26 cellular contexts compared by ENCODE assay signal in the genomic region with DNA sequence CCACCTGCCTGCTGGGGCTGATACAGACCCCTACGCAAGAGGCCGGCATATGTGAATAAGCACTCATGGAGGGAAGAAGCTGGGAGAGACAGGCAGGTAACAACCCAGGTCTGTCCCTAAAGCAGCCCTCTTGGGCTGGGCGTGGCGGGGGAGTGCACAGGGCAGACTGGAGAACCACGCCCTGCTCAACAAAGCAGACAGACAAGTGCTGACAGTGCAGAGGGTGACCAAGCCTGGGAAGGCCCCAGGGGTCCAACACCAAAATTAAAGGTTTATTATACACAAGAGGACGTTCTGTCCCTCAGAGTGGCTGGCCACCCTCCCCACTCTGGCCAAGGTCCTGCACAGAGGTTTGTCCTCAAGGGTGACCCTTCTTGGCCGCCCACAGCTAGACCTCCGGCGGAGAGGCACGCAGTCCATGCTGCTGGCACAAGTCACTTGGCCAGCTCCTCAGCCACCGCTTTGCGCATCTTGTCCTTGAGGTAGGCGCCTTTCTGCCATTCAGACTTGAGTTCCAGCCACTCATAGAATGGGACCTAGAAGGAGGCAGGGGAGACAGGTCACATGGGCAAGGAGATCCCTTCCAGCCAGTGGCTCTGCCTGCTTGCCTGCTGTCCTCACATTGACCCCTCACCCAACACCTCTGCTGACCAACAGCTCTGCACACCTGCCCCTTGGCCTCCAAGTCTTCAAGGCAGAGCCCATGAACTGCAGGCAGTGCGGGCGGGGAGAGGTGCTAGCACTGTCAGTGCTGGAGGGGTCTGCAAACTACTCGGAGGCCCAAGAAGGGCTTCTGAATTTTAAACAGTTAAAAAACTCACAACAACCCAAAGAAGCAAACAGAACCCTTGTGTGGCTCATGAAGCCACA. TPM values are rescaled to one million over a fixed set of nuclear protein-coding genes. Genes with fewer than 3 reads are reported as not detected.
DNase-seq lines count a peak whose midpoint lies in the region; FAIRE-seq and TF ChIP-seq lines count a peak whose summit lies in the region.
"Had no signal": no experiment of that assay in that cellular context is flagged by ENCODE, and none has a peak within 500 bp of the region (broad histone marks: within the 10 kb centered on the region; RNA-seq: fewer than 3 reads in every experiment).

No MANE protein-coding gene starts in this region.

- FAIRE-seq in H1 (lab: Jason Lieb, UNC) = no peak
- FAIRE-seq: TTC549 had no signal

- no peaks in the 10 kb centered on the region for H3K27me3 ChIP-seq in H1 (replicated peaks in 1 of 4; ENCODE audit: control insufficient read depth in 3 of 4, extremely low read depth in 1 of 4, insufficient read depth in 3 of 4, low read length in 3 of 4)
- H3K27me3 ChIP-seq: left lung, ovary, stomach, tibial artery had no signal

- H2BK15ac ChIP-seq in H1 (ENCODE audit: low read length) = no peak overlapping the region

- peaks cover 42 to 63% (median 56%) of the 10 kb centered on the region in 4 experiments for H3K36me3 ChIP-seq in H1 (ENCODE audit: control insufficient read depth in 2 of 4, insufficient read depth in 4 of 4, low read length in 3 of 4)
- H3K36me3 ChIP-seq: ovary had no signal

- POLR2A ChIA-PET in H1 (lab: Charles Lee; ENCODE audit: partially characterized antibody) = interaction anchor here (1.0 to 3.1 kb wide), 11 partner anchors 8 to 122 kb away, joined by 3 to 30 read pairs (median 4); partner anchors contain the start of genes NACAD and TBRG4

- DNase-seq in Calu3 (no peak), H1 (ENCODE audit: low read depth in 1 of 2, low spot score in 2 of 2) (no peak), nephron progenitor cell (no peak), NCI-H187 (lab: John Stamatoyannopoulos, UW) (no peak), NCI-H446 treated with DMSO at 0.1 percent for 48 hours (lab: John Stamatoyannopoulos, UW) (no peak)
- DNase-seq in NK-92 treated with Interleukin-12 subunit alpha and Interleukin-12 subunit beta, amount 100 ng/mL, for 24 hours (lab: John Stamatoyannopoulos, UW) = no peak
- DNase-seq: CD4-positive, alpha-beta T cell; DMS 273 treated with DMSO at 0.1 percent for 48 hours; foreskin fibroblast; left lung; midbrain; natural killer cell; NCI-H1092; NCI-H1930; NCI-H226; ovary; stimulated activated CD4-positive, alpha-beta T cell treated with anti-CD3 and anti-CD28 coated beads, Interleukin-12 subunit alpha, Interleukin-12 subunit beta, amount 100 ng/mL, for 4 hours; stimulated activated CD4-positive, alpha-beta T cell treated with anti-CD3 and anti-CD28 coated beads, Interleukin-4, amount 100 ng/mL, for 4 hours; stomach; T-helper 1 cell had no signal

- no peak overlapping the region for H2AK5ac ChIP-seq in H1 (ENCODE audit: low read depth, low read length)

- H3K14ac ChIP-seq in H1 (ENCODE audit: insufficient read length) = no peak overlapping the region

- no peak overlapping the region for H2AFZ ChIP-seq in H1 (ENCODE audit: low read length)

- H3K36me3 Mint-ChIP-seq in Calu3 (ENCODE audit: insufficient read depth, unreplicated experiment) (peaks cover 50% of the 10 kb centered on the region), nephron progenitor cell (ENCODE audit: low read depth) (peaks cover 12% of the 10 kb centered on the region)
- H3K36me3 Mint-ChIP-seq: natural killer cell had no signal

- no peaks in the 10 kb centered on the region for H3K9me3 ChIP-seq in H1 (ENCODE audit: insufficient read depth in 2 of 2, low read depth in 1 of 2, low read length in 1 of 2)
- H3K9me3 ChIP-seq: left lung, ovary, tibial artery had no signal

- no peaks in the 10 kb centered on the region for H3K27me3 Mint-ChIP-seq in Calu3 (ENCODE audit: unreplicated experiment)
- H3K27me3 Mint-ChIP-seq in nephron progenitor cell (ENCODE audit: low read depth, poor library complexity) = no peaks in the 10 kb centered on the region
- H3K27me3 Mint-ChIP-seq: CD4-positive, alpha-beta T cell had no signal

- H2BK120ac ChIP-seq in H1 (replicated peaks; ENCODE audit: low read depth, low read length) = no peak overlapping the region

- no peaks in the 10 kb centered on the region for H3K4me1 ChIP-seq in H1 (replicated peaks in 1 of 4; ENCODE audit: control insufficient read depth in 3 of 4, insufficient read depth in 4 of 4, low read length in 3 of 4)
- H3K4me1 ChIP-seq: left lung, stomach, tibial artery had no signal

- CTCF ChIA-PET in Calu3 (lab: Charles Lee) = no interaction called here
- CTCF ChIA-PET in H1 (lab: Charles Lee; ENCODE audit: partially characterized antibody) = interaction anchor here (1.1 to 2.7 kb wide), 5 partner anchors 14 to 243 kb away, joined by 3 to 10 read pairs (median 3); no protein-coding TSS in a partner anchor

- no peaks in the 10 kb centered on the region for H3K4me1 Mint-ChIP-seq in Calu3 (ENCODE audit: low read depth, unreplicated experiment)
- no peaks in the 10 kb centered on the region for H3K4me1 Mint-ChIP-seq in nephron progenitor cell
- H3K4me1 Mint-ChIP-seq: natural killer cell had no signal

- no peak for TF ChIP-seq EP300 in H1 (IDR thresholded peaks at IDR 0.05; ENCODE audit: borderline replicate concordance in 1 of 2, low read depth in 2 of 2, low read length in 2 of 2)

- TF ChIP-seq CTCF in 22Rv1 (IDR thresholded peaks at IDR 0.05) (no peak), Calu3 (IDR thresholded peaks at IDR 0.05; ENCODE audit: unreplicated experiment) (no peak), H1 (IDR thresholded peaks at IDR 0.05; ENCODE audit: control extremely low read depth in 1 of 3, insufficient read depth in 1 of 3, low read depth in 1 of 3, low read length in 3 of 3) (no peak), nephron progenitor cell (IDR thresholded peaks at IDR 0.05) (no peak)

- no peak overlapping the region for H3K4me3 ChIP-seq in H1 (ENCODE audit: extremely low read depth in 1 of 4, insufficient read depth in 2 of 4, low read depth in 3 of 4, low read length in 4 of 4)
- H3K4me3 ChIP-seq: left lung, ovary, stomach, tibial artery had no signal

- intact Hi-C loops in Calu3 (cut with micrococcal nuclease; ENCODE audit: unreplicated experiment) = no loop called here

- 96% methylated on average over 15 of the region's 16 CpGs; no CpG with 5 or more reads in 1 of the 2 experiments for WGBS in H1 (ENCODE audit: extremely low coverage in 1 of 2, insufficient coverage in 1 of 2, insufficient read length in 1 of 2, insufficient replicate concordance in 2 of 2, low coverage in 1 of 2, low lambda C conversion rate in 2 of 2, missing lambda C conversion rate in 1 of 2), 2 experiments

- no peak overlapping the region for H3K23ac ChIP-seq in H1 (ENCODE audit: insufficient read length)

- H3K27ac ChIP-seq in 22Rv1 = peak overlapping the region; percentile 30; the same call in 1 of the 2 replicates
- no peak overlapping the region for H3K27ac ChIP-seq in H1 (ENCODE audit: low read depth, low read length)
- H3K27ac ChIP-seq: left lung, ovary, stomach, tibial artery had no signal

- H2BK12ac ChIP-seq in H1 (ENCODE audit: low read depth, low read length) = no peak overlapping the region

- no peak overlapping the region for H3K4me2 ChIP-seq in H1 (ENCODE audit: insufficient read depth in 1 of 2, low read depth in 2 of 2, low read length in 2 of 2)

- H2BK5ac ChIP-seq in H1 (ENCODE audit: low read depth, low read length) = no peak overlapping the region

- no peak for TF ChIP-seq POLR2A in H1 (IDR thresholded peaks at IDR 0.05; ENCODE audit: control extremely low read depth in 1 of 2, low read depth in 2 of 2, low read length in 2 of 2)

- no peak overlapping the region for H3K4ac ChIP-seq in H1 (replicated peaks; ENCODE audit: insufficient read length, low read depth, low read length)

- no peaks in the 10 kb centered on the region for H3K79me2 ChIP-seq in H1 (ENCODE audit: control insufficient read depth in 1 of 2, insufficient read depth in 2 of 2, low read length in 2 of 2)

- no peak overlapping the region for H4K5ac ChIP-seq in H1 (ENCODE audit: insufficient read length, low read depth, low read length)

- no peak overlapping the region for H3K56ac ChIP-seq in H1 (replicated peaks; ENCODE audit: insufficient read length, low read depth, low read length)

- H3K23me2 ChIP-seq in H1 (ENCODE audit: low read depth, low read length) = no peaks in the 10 kb centered on the region

- no peak overlapping the region for H4K91ac ChIP-seq in H1 (replicated peaks; ENCODE audit: insufficient read length, low read length)

- no peak overlapping the region for H2BK20ac ChIP-seq in H1 (ENCODE audit: low read length)

- H3K4me3 Mint-ChIP-seq in Calu3 (ENCODE audit: low read depth, unreplicated experiment) (no peak overlapping the region), nephron progenitor cell (no peak overlapping the region)
- H3K4me3 Mint-ChIP-seq: CD4-positive, alpha-beta T cell; natural killer cell had no signal

- H3K9me3 Mint-ChIP-seq in Calu3 (ENCODE audit: low read depth, unreplicated experiment) (no peaks in the 10 kb centered on the region), nephron progenitor cell (no peaks in the 10 kb centered on the region)
- H3K9me3 Mint-ChIP-seq: CD4-positive, alpha-beta T cell; natural killer cell had no signal

- peaks cover 10 to 38% of the 10 kb centered on the region in 2 experiments for H4K20me1 ChIP-seq in H1 (replicated peaks in 1 of 2; ENCODE audit: control insufficient read depth in 1 of 2, insufficient read depth in 2 of 2, low read length in 2 of 2)

- H3K9ac ChIP-seq in H1 (replicated peaks in 1 of 4; ENCODE audit: extremely low read depth in 1 of 4, low read depth in 3 of 4, low read length in 3 of 4) = no peak overlapping the region; a peak in 1 of 7 replicates

- H3K18ac ChIP-seq in H1 (ENCODE audit: extremely low read depth, low read length) = no peak overlapping the region

- H3K79me1 ChIP-seq in H1 (ENCODE audit: low read depth, low read length) = no peaks in the 10 kb centered on the region; the same call in 1 of the 2 replicates

- TF ChIP-seq RAD21 in H1 (IDR thresholded peaks at IDR 0.05 in 1 of 2, conservative IDR thresholded peaks at IDR 0.05 in 1 of 2; ENCODE audit: low read depth in 2 of 2, low read length in 2 of 2) = no peak

- no TSS peak for BruUV-seq in Calu3 (replicated peaks; lab: Mats Ljungman, UMichigan)

- H3K27ac Mint-ChIP-seq in Calu3 (ENCODE audit: unreplicated experiment) = peak overlapping the region; percentile 11
- peak overlapping the region; percentile 44 for H3K27ac Mint-ChIP-seq in nephron progenitor cell
- H3K27ac Mint-ChIP-seq: CD4-positive, alpha-beta T cell had no signal

- no peak overlapping the region for H4K8ac ChIP-seq in H1 (ENCODE audit: extremely low read depth, insufficient read depth, low read length)

RNA-seq across cellular contexts. Expression of gene NACAD, which starts 11.4 kb away (rescaled TPM):
- total RNA-seq in Calu3 (2022) = 0.90 and 1.0 TPM in 2 replicates
- 6.0 and 6.4 TPM in 2 replicates for total RNA-seq in H1 (2021; fragmentation: NEBNext Ultra II Directional; extraction: Animal tissue kit (Norgen Biotek cat#: 25700))
- 1.3 and 2.7 TPM in 2 replicates for polyA plus RNA-seq in H1 (2011; rRNA removed)
- 0.89 TPM for polyA plus RNA-seq in H1 (2011; cell fraction: cytosol; rRNA removed)
- polyA plus RNA-seq in H1 (2011; cell fraction: nucleus; rRNA removed) = 2.7 TPM
- 3.6 to 5.1 TPM (median 4.4 TPM) in 4 replicates for polyA plus RNA-seq in H1 (2012, experiment 1 of 2)
- 3.1 TPM for polyA plus RNA-seq in H1 (2012, experiment 2 of 2)
- polyA plus RNA-seq in H1 (2013, experiment 1 of 2) = 3.0 TPM
- polyA plus RNA-seq in H1 (2013, experiment 2 of 2) = 2.9 TPM
- polyA minus RNA-seq in H1 (2011; rRNA and poly(A)+ RNA removed) = 1.0 and 1.1 TPM in 2 replicates
- polyA minus RNA-seq in H1 (2011; cell fraction: cytosol; rRNA and poly(A)+ RNA removed) = 3.6 TPM
- polyA minus RNA-seq in H1 (2011; cell fraction: nucleus; rRNA and poly(A)+ RNA removed) = 4.6 TPM

RNA-seq across cellular contexts. Expression of gene TBRG4, which starts 11.4 kb away (rescaled TPM):
- 191 and 199 TPM in 2 replicates for total RNA-seq in Calu3 (2022)
- total RNA-seq in H1 (2021; fragmentation: NEBNext Ultra II Directional; extraction: Animal tissue kit (Norgen Biotek cat#: 25700)) = 137 and 146 TPM in 2 replicates
- 110 and 134 TPM in 2 replicates for polyA plus RNA-seq in H1 (2011; rRNA removed)
- polyA plus RNA-seq in H1 (2011; cell fraction: cytosol; rRNA removed) = 139 TPM
- 303 TPM for polyA plus RNA-seq in H1 (2011; cell fraction: nucleus; rRNA removed)
- polyA plus RNA-seq in H1 (2012, experiment 1 of 2) = 89.0 to 132 TPM (median 112 TPM) in 4 replicates
- 202 TPM for polyA plus RNA-seq in H1 (2012, experiment 2 of 2)
- polyA plus RNA-seq in H1 (2013, experiment 1 of 2) = 91.1 TPM
- polyA plus RNA-seq in H1 (2013, experiment 2 of 2) = 79.7 TPM
- 256 and 274 TPM in 2 replicates for polyA minus RNA-seq in H1 (2011; rRNA and poly(A)+ RNA removed)
- 109 TPM for polyA minus RNA-seq in H1 (2011; cell fraction: cytosol; rRNA and poly(A)+ RNA removed)
- 302 TPM for polyA minus RNA-seq in H1 (2011; cell fraction: nucleus; rRNA and poly(A)+ RNA removed)

RNA-seq across cellular contexts. Expression of gene RAMP3, which starts 57.5 kb away (rescaled TPM):
- total RNA-seq in Calu3 (2022) = not detected in 2 replicates
- total RNA-seq in H1 (2021; fragmentation: NEBNext Ultra II Directional; extraction: Animal tissue kit (Norgen Biotek cat#: 25700)) = 0.88 and 0.92 TPM in 2 replicates
- polyA plus RNA-seq in H1 (2011; rRNA removed) = 0.98 and 2.7 TPM in 2 replicates
- polyA plus RNA-seq in H1 (2011; cell fraction: cytosol; rRNA removed) = 1.7 TPM
- polyA plus RNA-seq in H1 (2011; cell fraction: nucleus; rRNA removed) = 1.7 TPM
- polyA plus RNA-seq in H1 (2012, experiment 1 of 2) = 0.84 to 1.3 TPM (median 1.0 TPM) in 4 replicates
- 1.2 TPM for polyA plus RNA-seq in H1 (2012, experiment 2 of 2)
- polyA plus RNA-seq in H1 (2013, experiment 1 of 2) = 1.2 TPM
- 1.6 TPM for polyA plus RNA-seq in H1 (2013, experiment 2 of 2)
- polyA minus RNA-seq in H1 (2011; rRNA and poly(A)+ RNA removed) = 1.3 and 1.5 TPM in 2 replicates
- not detected for polyA minus RNA-seq in H1 (2011; cell fraction: cytosol; rRNA and poly(A)+ RNA removed)
- polyA minus RNA-seq in H1 (2011; cell fraction: nucleus; rRNA and poly(A)+ RNA removed) = not detected
- total RNA-seq: CD4-positive, alpha-beta T cell; epithelial cell of proximal tubule; LHCN-M2; natural killer cell; SK-MEL-5 had no signal
